8 cellular contexts compared by ENCODE assay signal in the genomic region with DNA sequence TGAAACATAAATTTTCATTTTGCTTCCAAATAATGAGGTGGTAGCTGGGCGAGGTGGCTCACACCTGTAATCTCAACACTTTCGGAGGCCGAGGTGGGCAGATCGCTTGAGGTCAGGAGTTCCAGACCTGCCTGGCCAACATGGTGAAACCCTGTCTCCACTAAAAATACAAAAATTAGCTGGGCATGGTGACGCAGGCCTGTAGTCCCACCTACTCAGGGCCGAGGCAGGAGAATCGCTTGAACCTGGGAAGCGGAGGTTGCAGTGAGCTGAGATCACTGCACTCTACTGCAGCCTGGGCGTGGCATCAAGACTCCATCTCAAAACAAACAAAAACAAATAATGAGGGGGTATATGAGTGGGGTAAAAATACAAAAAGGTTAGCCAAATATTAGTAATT. TPM values are rescaled to one million over a fixed set of nuclear protein-coding genes. Genes with fewer than 3 reads are reported as not detected.
DNase-seq lines count a peak whose midpoint lies in the region; FAIRE-seq and TF ChIP-seq lines count a peak whose summit lies in the region.
"Not testable (repeated sequence)": the region's sequence is repeated elsewhere in the genome, so short reads cannot be mapped to it uniquely, and the experiment has no call there.

No MANE protein-coding gene starts in this region.

- H3K9me3 Mint-ChIP-seq in activated naive CD8-positive, alpha-beta T cell treated with anti-CD3 and anti-CD28 coated beads for 36 hours; type B pancreatic cell: not testable (repeated sequence)

- H3K36me3 ChIP-seq in KMS-11 (ENCODE audit: insufficient read depth); SU-DHL-6 (ENCODE audit: low read length); endocrine pancreas (ENCODE audit: control insufficient read depth, insufficient read depth, low read length): not testable (repeated sequence)
- H3K36me3 ChIP-seq in kidney (ENCODE audit: control insufficient read depth in 1 of 2, insufficient read depth in 2 of 2, low read length in 2 of 2) (peaks cover 9 to 23% of the 10 kb centered on the region in 2 donors), neutrophil (peaks cover 21% of the 10 kb centered on the region)

- H3K4me3 Mint-ChIP-seq in activated naive CD8-positive, alpha-beta T cell treated with anti-CD3 and anti-CD28 coated beads for 36 hours: peak overlapping the region; percentile 99
- H3K4me3 Mint-ChIP-seq in type B pancreatic cell: peak overlapping the region; percentile 97

- peak overlapping the region; percentile 78 for H3K4me3 ChIP-seq in KMS-11 (IDR thresholded peaks at IDR 0.05; ENCODE audit: insufficient read depth, low read depth, low read length)
- peak overlapping the region; percentile 86 for H3K4me3 ChIP-seq in SU-DHL-6 (ENCODE audit: insufficient read depth, low read length, poor library complexity, severe bottlenecking)
- H3K4me3 ChIP-seq in endocrine pancreas (ENCODE audit: control insufficient read depth, insufficient read depth, low read length): peak overlapping the region; percentile 97
- H3K4me3 ChIP-seq in kidney (ENCODE audit: low read length in 2 of 2): peak overlapping the region; percentile 95 to 96
- peak overlapping the region; percentile 84 for H3K4me3 ChIP-seq in neutrophil (ENCODE audit: low read depth in 1 of 2, low read length in 1 of 2)

- peak; percentile 11 for DNase-seq in COLO668 (lab: John Stamatoyannopoulos, UW; ENCODE audit: unreplicated experiment)
- not testable (repeated sequence) for DNase-seq in activated naive CD8-positive, alpha-beta T cell treated with anti-CD3 and anti-CD28 coated beads for 36 hours; kidney; type B pancreatic cell (ENCODE audit: extremely low spot score, unreplicated experiment)

- H3K9me2 ChIP-seq in SU-DHL-6 (replicated peaks; ENCODE audit: insufficient read depth, low read length): not testable (repeated sequence)

- H3K27me3 Mint-ChIP-seq in activated naive CD8-positive, alpha-beta T cell treated with anti-CD3 and anti-CD28 coated beads for 36 hours; type B pancreatic cell: not testable (repeated sequence)

- intact Hi-C loops in kidney (cut with DNase I): not testable (repeated sequence)

- H3K4me1 ChIP-seq in KMS-11 (ENCODE audit: low read depth, poor library complexity, severe bottlenecking) (peaks cover 23% of the 10 kb centered on the region), kidney (ENCODE audit: control insufficient read depth in 1 of 2, insufficient read depth in 1 of 2, low read depth in 1 of 2, low read length in 2 of 2) (peaks cover 7 to 11% of the 10 kb centered on the region in 2 donors), neutrophil (ENCODE audit: control insufficient read depth in 1 of 2, insufficient read depth in 1 of 2, low read depth in 1 of 2, low read length in 1 of 2) (peaks cover 16 to 18% of the 10 kb centered on the region in 2 experiments)
- H3K4me1 ChIP-seq in endocrine pancreas (ENCODE audit: control insufficient read depth, insufficient read depth, low read length): not testable (repeated sequence)

- H3K27ac ChIP-seq in KMS-11: peak overlapping the region; percentile 66; the same call in 1 of the 2 replicates
- not testable (repeated sequence) for H3K27ac ChIP-seq in SU-DHL-6 (ENCODE audit: low read depth, low read length); kidney (ENCODE audit: low read depth in 2 of 2, low read length in 2 of 2)
- H3K27ac ChIP-seq in neutrophil: peak overlapping the region; percentile 89

- H3K27ac Mint-ChIP-seq in activated naive CD8-positive, alpha-beta T cell treated with anti-CD3 and anti-CD28 coated beads for 36 hours: peak overlapping the region; percentile 99
- peak overlapping the region; percentile 70 for H3K27ac Mint-ChIP-seq in type B pancreatic cell

- H3K9ac ChIP-seq in KMS-11 (peak overlapping the region; percentile 71; the same call in 1 of the 2 replicates), SU-DHL-6 (ENCODE audit: low read length) (peak overlapping the region; percentile 82), kidney (ENCODE audit: low read length in 2 of 2) (peak overlapping the region in 1 of 2 donors; percentile 91)
- not testable (repeated sequence) for H3K9ac ChIP-seq in endocrine pancreas (ENCODE audit: control insufficient read depth, insufficient read depth, low read length)

- H3K4me2 ChIP-seq in KMS-11 (peak overlapping the region; percentile 86), SU-DHL-6 (ENCODE audit: low read depth, low read length, poor library complexity, severe bottlenecking) (peak overlapping the region; percentile 91)

- H4K20me1 ChIP-seq in KMS-11 (ENCODE audit: insufficient read depth); SU-DHL-6 (ENCODE audit: low read depth, low read length): not testable (repeated sequence)

- H3K27me3 ChIP-seq in KMS-11 (ENCODE audit: insufficient read depth, low read depth); SU-DHL-6 (ENCODE audit: low read length); endocrine pancreas (ENCODE audit: control insufficient read depth, insufficient read depth, low read length); neutrophil: not testable (repeated sequence)

- peaks cover 22% of the 10 kb centered on the region for H3K79me2 ChIP-seq in KMS-11 (ENCODE audit: insufficient read depth, low read depth)
- peaks cover 49% of the 10 kb centered on the region for H3K79me2 ChIP-seq in SU-DHL-6 (ENCODE audit: insufficient read depth, low read length)

- H3K36me3 Mint-ChIP-seq in activated naive CD8-positive, alpha-beta T cell treated with anti-CD3 and anti-CD28 coated beads for 36 hours: peaks cover 18% of the 10 kb centered on the region
- not testable (repeated sequence) for H3K36me3 Mint-ChIP-seq in type B pancreatic cell

- not testable (repeated sequence) for H3K4me1 Mint-ChIP-seq in activated naive CD8-positive, alpha-beta T cell treated with anti-CD3 and anti-CD28 coated beads for 36 hours
- peaks cover 11% of the 10 kb centered on the region for H3K4me1 Mint-ChIP-seq in type B pancreatic cell (ENCODE audit: unreplicated experiment)

- TF ChIP-seq CTCF in KMS-11 (conservative IDR thresholded peaks at IDR 0.05; ENCODE audit: low read depth, low read length); SU-DHL-6 (IDR thresholded peaks at IDR 0.05; ENCODE audit: insufficient read depth, low read length, poor library complexity, severe bottlenecking); kidney (IDR thresholded peaks at IDR 0.05; ENCODE audit: borderline replicate concordance, extremely low read depth, insufficient read depth); neutrophil (IDR thresholded peaks at IDR 0.05); type B pancreatic cell (conservative IDR thresholded peaks at IDR 0.05): not testable (repeated sequence)

- H2AFZ ChIP-seq in KMS-11 (ENCODE audit: low read depth); SU-DHL-6 (ENCODE audit: low read depth, low read length, severe bottlenecking): not testable (repeated sequence)

- not testable (repeated sequence) for H3F3A ChIP-seq in SU-DHL-6 (ENCODE audit: insufficient read depth)

- H3K9me3 ChIP-seq in SU-DHL-6 (ENCODE audit: insufficient read depth, low read length); endocrine pancreas (ENCODE audit: control insufficient read depth, low read length); kidney (ENCODE audit: control insufficient read depth in 1 of 2, low read length in 2 of 2); neutrophil: not testable (repeated sequence)

- FAIRE-seq in kidney (lab: Jason Lieb, UNC): not testable (repeated sequence)

RNA-seq across cellular contexts. Expression of a gene that starts 1.1 kb away (rescaled TPM):
- total RNA-seq in activated naive CD8-positive, alpha-beta T cell treated with anti-CD3 and anti-CD28 coated beads for 36 hours: 100 to 1,000 TPM; 143 to 156 TPM
- total RNA-seq in kidney (65.8 TPM), type B pancreatic cell (ENCODE audit: low replicate concordance) (74.9 and 83.5 TPM in 2 replicates)
- 68.9 TPM for polyA plus RNA-seq in kidney (ENCODE audit: insufficient read depth, low read depth, low replicate concordance)

RNA-seq across cellular contexts. Expression of a gene that starts 31.3 kb away (rescaled TPM):
- total RNA-seq in activated naive CD8-positive, alpha-beta T cell treated with anti-CD3 and anti-CD28 coated beads for 36 hours: 100 to 1,000 TPM; 131 to 150 TPM
- 102 TPM for total RNA-seq in kidney
- polyA plus RNA-seq in kidney (ENCODE audit: insufficient read depth, low read depth, low replicate concordance): 96.4 TPM
- total RNA-seq in type B pancreatic cell (ENCODE audit: low replicate concordance): 113 and 119 TPM in 2 replicates
